In the genomic region with DNA sequence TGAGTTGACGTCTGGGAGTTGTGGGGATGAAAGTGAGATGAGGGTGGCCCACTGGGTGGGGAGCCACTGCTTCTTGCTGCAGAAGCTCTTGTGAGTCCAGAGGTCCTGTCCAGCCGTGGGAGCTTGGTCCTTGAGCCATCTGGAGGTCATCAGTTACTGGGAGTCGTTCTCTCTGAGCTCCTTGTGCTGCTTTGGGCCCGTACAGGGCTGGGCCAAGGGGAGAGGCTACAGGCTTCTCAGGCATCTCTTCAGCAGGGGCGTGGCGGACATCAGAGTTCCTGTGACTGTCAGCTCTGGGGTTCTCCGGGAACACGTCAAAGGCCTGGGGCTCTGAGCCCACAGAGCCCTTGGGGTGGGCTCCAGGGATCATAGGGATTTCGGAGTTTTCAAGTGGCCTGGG, we compare ENCODE assay signal across 21 cellular contexts.
"Had no signal": no experiment of that assay in that cellular context is flagged by ENCODE, and none has a peak within 500 bp of the region (broad histone marks: within the 10 kb centered on the region; RNA-seq: fewer than 3 reads in every experiment).

No MANE protein-coding gene starts in this region.

- DNase-seq: cortex of kidney; dorsolateral prefrontal cortex; effector CD8-positive, alpha-beta T cell; kidney; left cardiac atrium; left ventricle myocardium inferior; lower lobe of right lung; naive B cell; stimulated activated CD4-positive, alpha-beta T cell treated with anti-CD3 and anti-CD28 coated beads, Interleukin-4, amount 100 ng/mL, for 1 hour; stimulated activated CD8-positive, alpha-beta memory T cell treated with anti-CD3 and anti-CD28 coated beads, Interleukin-4, amount 100 ng/mL, for 48 hours; stimulated activated naive CD8-positive, alpha-beta T cell treated with anti-CD3 and anti-CD28 coated beads, Interleukin-15, Interleukin-2, amounts not matched to agents 100 U/mL and 50 U/mL, for 24 hours; thyroid gland; upper lobe of left lung; uterus had no signal

- H2AFZ ChIP-seq: hepatocyte had no signal

- H3K4me3 Mint-ChIP-seq: memory B cell; stimulated activated effector memory CD8-positive, alpha-beta T cell treated with anti-CD3 and anti-CD28 coated beads, Interleukin-12 subunit alpha, Interleukin-12 subunit beta, amount 100 ng/mL, for 72 hours had no signal

- H3K79me2 ChIP-seq: hepatocyte had no signal

- H3K36me3 ChIP-seq: left ventricle myocardium inferior, right atrium auricular region, thyroid gland, uterus had no signal

- H3K9me3 ChIP-seq: left ventricle myocardium inferior, lower lobe of right lung, right atrium auricular region, suprapubic skin, thyroid gland, upper lobe of left lung, uterus had no signal

- H3K36me3 Mint-ChIP-seq: memory B cell, naive B cell had no signal

- H3K27ac ChIP-seq: hepatocyte, left ventricle myocardium inferior, lower lobe of right lung, right atrium auricular region, suprapubic skin, thyroid gland, upper lobe of left lung, uterus had no signal

- ATAC-seq: esophagus mucosa; left cardiac atrium; lower lobe of right lung; stimulated activated effector memory CD8-positive, alpha-beta T cell treated with anti-CD3 and anti-CD28 coated beads, Interleukin-12 subunit alpha, Interleukin-12 subunit beta, amount 100 ng/mL, for 72 hours; stimulated activated naive CD8-positive, alpha-beta T cell treated with anti-CD3 and anti-CD28 coated beads, Interleukin-15, Interleukin-2, amounts not matched to agents 100 U/mL and 50 U/mL, for 24 hours had no signal

- H3K9me3 Mint-ChIP-seq: memory B cell; naive B cell; stimulated activated effector memory CD8-positive, alpha-beta T cell treated with anti-CD3 and anti-CD28 coated beads, Interleukin-12 subunit alpha, Interleukin-12 subunit beta, amount 100 ng/mL, for 72 hours had no signal

- H3K27ac Mint-ChIP-seq: memory B cell had no signal

- H3K27me3 Mint-ChIP-seq: memory B cell had no signal

- H3K4me3 ChIP-seq: hepatocyte, left ventricle myocardium inferior, lower lobe of right lung, right atrium auricular region, smooth muscle cell, suprapubic skin, thyroid gland, upper lobe of left lung, uterus had no signal

- H3K27me3 ChIP-seq: dorsolateral prefrontal cortex, hepatocyte, right atrium auricular region, suprapubic skin, thyroid gland, upper lobe of left lung, uterus had no signal

- H3K4me2 ChIP-seq: hepatocyte, smooth muscle cell had no signal
